Comparison of ENCODE assay signal across 27 cellular contexts in genomic region chr11:66302656-66303055, GRCh38. TPM values are rescaled to one million over a fixed set of nuclear protein-coding genes. Genes with fewer than 3 reads are reported as not detected.
"Had no signal": no experiment of that assay in that cellular context is flagged by ENCODE, and none has a peak within 500 bp of the region (broad histone marks: within the 10 kb centered on the region; RNA-seq: fewer than 3 reads in every experiment).

No MANE protein-coding gene starts in this region.

- H3K27ac ChIP-seq: colonic mucosa, esophagus muscularis mucosa, foreskin keratinocyte, prostate gland, right atrium auricular region, sigmoid colon, stomach, thyroid gland, vagina had no signal

- H3K9me3 Mint-ChIP-seq: dendritic cell treated with granulocyte-macrophage colony-stimulating factor and Interleukin-4, amounts not matched to agents 40 ng/mL and 50 ng/mL, for 4 days; memory B cell; natural killer cell; neural crest cell; stimulated activated effector memory CD8-positive, alpha-beta T cell treated with anti-CD3 and anti-CD28 coated beads, Interleukin-12 subunit alpha, Interleukin-12 subunit beta, amount 100 ng/mL, for 72 hours had no signal

- H3K27ac Mint-ChIP-seq: dendritic cell treated with granulocyte-macrophage colony-stimulating factor and Interleukin-4, amounts not matched to agents 40 ng/mL and 50 ng/mL, for 4 days; memory B cell; natural killer cell; stimulated activated effector memory CD8-positive, alpha-beta T cell treated with anti-CD3 and anti-CD28 coated beads, Interleukin-12 subunit alpha, Interleukin-12 subunit beta, amount 100 ng/mL, for 72 hours had no signal

- ATAC-seq: foreskin keratinocyte; natural killer cell; stimulated activated effector memory CD8-positive, alpha-beta T cell treated with anti-CD3 and anti-CD28 coated beads, Interleukin-12 subunit alpha, Interleukin-12 subunit beta, amount 100 ng/mL, for 72 hours had no signal

- H3K4me3 Mint-ChIP-seq: dendritic cell treated with granulocyte-macrophage colony-stimulating factor and Interleukin-4, amounts not matched to agents 40 ng/mL and 50 ng/mL, for 4 days; memory B cell; natural killer cell; neural crest cell; stimulated activated effector memory CD8-positive, alpha-beta T cell treated with anti-CD3 and anti-CD28 coated beads, Interleukin-12 subunit alpha, Interleukin-12 subunit beta, amount 100 ng/mL, for 72 hours had no signal

- H3K27me3 ChIP-seq: colonic mucosa, right atrium auricular region, sigmoid colon, stomach, thyroid gland, vagina had no signal

- H3K4me3 ChIP-seq: colonic mucosa, esophagus muscularis mucosa, lung, prostate gland, right atrium auricular region, sigmoid colon, stomach, thyroid gland, vagina had no signal

- H3K36me3 Mint-ChIP-seq: memory B cell; natural killer cell; stimulated activated effector memory CD8-positive, alpha-beta T cell treated with anti-CD3 and anti-CD28 coated beads, Interleukin-12 subunit alpha, Interleukin-12 subunit beta, amount 100 ng/mL, for 72 hours had no signal

- H3K9me3 ChIP-seq: colonic mucosa, esophagus muscularis mucosa, prostate gland, right atrium auricular region, sigmoid colon, stomach, thyroid gland, vagina had no signal

- DNase-seq: colonic mucosa; effector CD8-positive, alpha-beta T cell; foreskin keratinocyte; natural killer cell; sigmoid colon; stimulated activated CD4-positive, alpha-beta T cell treated with anti-CD3 and anti-CD28 coated beads, Interleukin-2, amount 100 ng/mL, for 24 hours; stimulated activated CD4-positive, alpha-beta T cell treated with anti-CD3 and anti-CD28 coated beads, Interleukin-4, amount 100 ng/mL, for 24 hours; stimulated activated naive CD4-positive, alpha-beta T cell treated with Interleukin-2 at 50 U/mL for 16 hours; stomach; thyroid gland; trophoblast cell had no signal

- H3K4me1 ChIP-seq: colonic mucosa, esophagus muscularis mucosa, foreskin keratinocyte, prostate gland, right atrium auricular region, sigmoid colon, stomach, thyroid gland, vagina had no signal

- H3K4me1 Mint-ChIP-seq: memory B cell; natural killer cell; neural crest cell; stimulated activated effector memory CD8-positive, alpha-beta T cell treated with anti-CD3 and anti-CD28 coated beads, Interleukin-12 subunit alpha, Interleukin-12 subunit beta, amount 100 ng/mL, for 72 hours had no signal

- H3K36me3 ChIP-seq: colonic mucosa, esophagus muscularis mucosa, prostate gland, right atrium auricular region, sigmoid colon, stomach, thyroid gland, vagina had no signal

RNA-seq across cellular contexts. Expression of gene TMEM151A, which starts 11.0 kb away (rescaled TPM):
- total RNA-seq: endothelial cell of umbilical vein, natural killer cell, skeletal muscle tissue, subcutaneous adipose tissue, ureter had no signal
- polyA plus RNA-seq: endothelial cell of umbilical vein, fibroblast of lung, keratinocyte had no signal

RNA-seq across cellular contexts. Expression of gene CD248, which starts 14.2 kb away (rescaled TPM):
- total RNA-seq: endothelial cell of umbilical vein, foreskin keratinocyte had no signal

RNA-seq across cellular contexts. Expression of gene CNIH2, which starts 24.7 kb away (rescaled TPM):
- total RNA-seq: liver, right atrium auricular region, skeletal muscle tissue, stomach, subcutaneous adipose tissue, thyroid gland had no signal
